18 cellular contexts compared by ENCODE assay signal in the genomic region with DNA sequence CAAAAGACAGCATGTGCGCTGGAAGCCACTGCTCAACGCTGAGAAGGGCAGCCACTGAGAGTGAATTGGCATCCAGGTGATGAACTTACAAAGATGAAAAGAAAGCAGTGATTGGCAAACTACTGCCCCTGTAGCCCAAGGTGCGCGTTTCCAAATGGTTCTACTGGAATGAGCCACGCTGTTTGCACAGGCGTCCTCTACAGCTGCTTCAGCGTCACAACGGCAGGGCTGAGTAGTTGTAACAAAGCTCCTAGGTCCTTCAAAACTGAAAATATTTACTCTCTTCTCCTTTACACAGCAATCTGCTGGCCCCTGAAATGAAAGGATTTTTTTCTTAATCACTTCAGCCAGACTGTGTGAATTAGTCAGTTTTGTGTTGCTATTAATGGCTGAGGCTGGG.
"Had no signal": no experiment of that assay in that cellular context is flagged by ENCODE, and none has a peak within 500 bp of the region (broad histone marks: within the 10 kb centered on the region; RNA-seq: fewer than 3 reads in every experiment).

No MANE protein-coding gene starts in this region.

- H3K9me3 Mint-ChIP-seq: immature natural killer cell; stimulated activated naive CD8-positive, alpha-beta T cell treated with anti-CD3 and anti-CD28 coated beads, Interleukin-15, Interleukin-2, amounts not matched to agents 100 ng/mL and 50 ng/mL, for 24 hours; type B pancreatic cell had no signal

- H3K27me3 Mint-ChIP-seq: stimulated activated naive CD8-positive, alpha-beta T cell treated with anti-CD3 and anti-CD28 coated beads, Interleukin-15, Interleukin-2, amounts not matched to agents 100 ng/mL and 50 ng/mL, for 24 hours had no signal

- H3K36me3 Mint-ChIP-seq: immature natural killer cell; memory B cell; naive thymus-derived CD8-positive, alpha-beta T cell; type B pancreatic cell had no signal

- H3K4me3 ChIP-seq: heart left ventricle, left ventricle myocardium inferior, ovary, right atrium auricular region, right lobe of liver, smooth muscle cell, tibial nerve, vagina had no signal

- H3K27me3 ChIP-seq: ovary, right atrium auricular region, right lobe of liver, vagina had no signal

- H3K4me3 Mint-ChIP-seq: immature natural killer cell; memory B cell; naive thymus-derived CD8-positive, alpha-beta T cell; stimulated activated naive CD8-positive, alpha-beta T cell treated with anti-CD3 and anti-CD28 coated beads, Interleukin-15, Interleukin-2, amounts not matched to agents 100 ng/mL and 50 ng/mL, for 24 hours; type B pancreatic cell had no signal

- ATAC-seq: heart left ventricle; left colon; naive thymus-derived CD8-positive, alpha-beta T cell; right lobe of liver had no signal

- H3K4me1 ChIP-seq: heart left ventricle, left ventricle myocardium inferior, right atrium auricular region, right lobe of liver, tibial nerve had no signal

- H3K36me3 ChIP-seq: heart left ventricle, left ventricle myocardium inferior, ovary, right atrium auricular region, right lobe of liver, tibial nerve, vagina had no signal

- DNase-seq: heart left ventricle; immature natural killer cell; kidney; left colon; left ventricle myocardium inferior; naive thymus-derived CD8-positive, alpha-beta T cell; ovary; right lobe of liver; stimulated activated CD4-positive, alpha-beta T cell treated with anti-CD3 and anti-CD28 coated beads, Interleukin-1b, Interleukin-23, amount 100 ng/mL, for 48 hours; stimulated activated CD4-positive, alpha-beta T cell treated with anti-CD3 and anti-CD28 coated beads, Interleukin-2, amount 100 ng/mL, for 48 hours; stimulated activated naive CD4-positive, alpha-beta T cell had no signal

- H3K9me3 ChIP-seq: heart left ventricle, left ventricle myocardium inferior, ovary, right atrium auricular region, right lobe of liver, tibial nerve, vagina had no signal

- H3K4me1 Mint-ChIP-seq: immature natural killer cell; memory B cell; naive thymus-derived CD8-positive, alpha-beta T cell had no signal

- H3K27ac Mint-ChIP-seq: immature natural killer cell; memory B cell; naive thymus-derived CD8-positive, alpha-beta T cell; stimulated activated naive CD8-positive, alpha-beta T cell treated with anti-CD3 and anti-CD28 coated beads, Interleukin-15, Interleukin-2, amounts not matched to agents 100 ng/mL and 50 ng/mL, for 24 hours; type B pancreatic cell had no signal

- H3K27ac ChIP-seq: heart left ventricle, left ventricle myocardium inferior, ovary, right atrium auricular region, right lobe of liver, tibial nerve, vagina had no signal
